Comparison of ENCODE assay signal across 1 cellular context in genomic region chr15:90934256-90934948, GRCh38.
TF ChIP-seq lines count a peak whose summit lies in the region.

No MANE protein-coding gene starts in this region.

TF ChIP-seq in HepG2, 621 proteins besides CTCF, POLR2A, EP300 and RAD21 (continues in another document):
- peak; percentile 16; the same call in 1 of the 2 replicates for TF ChIP-seq FOXK1 (CRISPR knock-in tag; IDR thresholded peaks at IDR 0.05; ENCODE audit: borderline replicate concordance, low read depth)
- no peak for TF ChIP-seq ZNF451 (CRISPR knock-in tag; IDR thresholded peaks at IDR 0.05)
- peak; percentile 67 to 71; a peak in 2 of 4 replicates for TF ChIP-seq HMGXB4 (CRISPR knock-in tag; IDR thresholded peaks at IDR 0.05; ENCODE audit: borderline replicate concordance in 1 of 2, low read depth in 1 of 2)
- peak; percentile 63; the same call in 1 of the 2 replicates for TF ChIP-seq SAP130 (CRISPR knock-in tag; IDR thresholded peaks at IDR 0.05; ENCODE audit: low read depth)
- TF ChIP-seq MYPOP (CRISPR knock-in tag; IDR thresholded peaks at IDR 0.05): 0 out of 2 replicates have a peak, but pooled peaks have one; percentile 9
- no peak for TF ChIP-seq ATF7-NPFF (CRISPR knock-in tag; IDR thresholded peaks at IDR 0.05; ENCODE audit: low read depth)
- no peak for TF ChIP-seq ZNF83 (CRISPR knock-in tag; IDR thresholded peaks at IDR 0.05; ENCODE audit: borderline replicate concordance)
- 0 out of 2 replicates have a peak, but pooled peaks have one; percentile 16 for TF ChIP-seq HDAC2 (CRISPR knock-in tag; IDR thresholded peaks at IDR 0.05)
- TF ChIP-seq PHF21A (CRISPR knock-in tag; IDR thresholded peaks at IDR 0.05): peak; percentile 8; the same call in 1 of the 2 replicates
- TF ChIP-seq ISL2 (CRISPR knock-in tag; IDR thresholded peaks at IDR 0.05): no peak
- no peak for TF ChIP-seq ZNF749 (CRISPR knock-in tag; IDR thresholded peaks at IDR 0.05; ENCODE audit: borderline replicate concordance)
- peak; percentile 8; the same call in 1 of the 2 replicates for TF ChIP-seq ZFP91 (CRISPR knock-in tag; IDR thresholded peaks at IDR 0.05; ENCODE audit: borderline replicate concordance)
- TF ChIP-seq MATR3 (CRISPR knock-in tag; IDR thresholded peaks at IDR 0.05): no peak
- TF ChIP-seq CSRNP1 (CRISPR knock-in tag; IDR thresholded peaks at IDR 0.05): no peak
- TF ChIP-seq ZNF101 (CRISPR knock-in tag; IDR thresholded peaks at IDR 0.05; ENCODE audit: borderline replicate concordance, low read depth): no peak
- TF ChIP-seq LCORL (IDR thresholded peaks at IDR 0.05): no peak
- TF ChIP-seq LCORL (CRISPR knock-in tag; IDR thresholded peaks at IDR 0.05): peak; percentile 66
- peak; percentile 5; the same call in 1 of the 2 replicates for TF ChIP-seq SALL1 (CRISPR knock-in tag; IDR thresholded peaks at IDR 0.05)
- peak; percentile 22; the same call in 1 of the 2 replicates for TF ChIP-seq MAZ (IDR thresholded peaks at IDR 0.05; ENCODE audit: borderline replicate concordance, low read depth, low read length)
- TF ChIP-seq MAZ (CRISPR knock-in tag; IDR thresholded peaks at IDR 0.05; ENCODE audit: low read depth): no peak
- 0 out of 2 replicates have a peak, but pooled peaks have one; percentile 20 for TF ChIP-seq KMT2A (CRISPR knock-in tag; IDR thresholded peaks at IDR 0.05)
- TF ChIP-seq TBX2 (CRISPR knock-in tag; IDR thresholded peaks at IDR 0.05; ENCODE audit: borderline replicate concordance): 0 out of 2 replicates have a peak, but pooled peaks have one; percentile 10
- TF ChIP-seq SP5 (CRISPR knock-in tag; IDR thresholded peaks at IDR 0.05; ENCODE audit: borderline replicate concordance, low read depth): no peak; the same call in 1 of the 2 replicates
- TF ChIP-seq ZNF253 (CRISPR knock-in tag; IDR thresholded peaks at IDR 0.05; ENCODE audit: borderline replicate concordance): no peak
- TF ChIP-seq ATRX (CRISPR knock-in tag; IDR thresholded peaks at IDR 0.05; ENCODE audit: borderline replicate concordance): no peak
- TF ChIP-seq ZBED4 (CRISPR knock-in tag; IDR thresholded peaks at IDR 0.05; ENCODE audit: borderline replicate concordance): 0 out of 2 replicates have a peak, but pooled peaks have one; percentile 32
- peak; percentile 20 for TF ChIP-seq YY1 (IDR thresholded peaks at IDR 0.05; ENCODE audit: insufficient read depth, insufficient replicate concordance, low read depth, low read length)
- TF ChIP-seq AFF4 (CRISPR knock-in tag; IDR thresholded peaks at IDR 0.05): no peak
- 0 out of 2 replicates have a peak, but pooled peaks have one; percentile 10 for TF ChIP-seq ERF (CRISPR knock-in tag; IDR thresholded peaks at IDR 0.05)
- TF ChIP-seq ZEB1 (IDR thresholded peaks at IDR 0.05; ENCODE audit: insufficient replicate concordance, low read depth): peak; percentile 91
- 0 out of 2 replicates have a peak, but pooled peaks have one; percentile 8 for TF ChIP-seq MEIS1 (CRISPR knock-in tag; IDR thresholded peaks at IDR 0.05; ENCODE audit: borderline replicate concordance)
- no peak for TF ChIP-seq HHEX (CRISPR knock-in tag; IDR thresholded peaks at IDR 0.05)
- no peak for TF ChIP-seq TEAD3 (CRISPR knock-in tag; optimal IDR thresholded peaks at IDR 0.05; ENCODE audit: borderline replicate concordance)
- no peak for TF ChIP-seq ZNF639 (CRISPR knock-in tag; conservative IDR thresholded peaks at IDR 0.05)
- TF ChIP-seq ZNF260 (CRISPR knock-in tag; IDR thresholded peaks at IDR 0.05; ENCODE audit: borderline replicate concordance, low read depth): no peak
- TF ChIP-seq TFE3 (CRISPR knock-in tag; IDR thresholded peaks at IDR 0.05): no peak; the same call in 1 of the 2 replicates
- no peak for TF ChIP-seq ZNF264 (CRISPR knock-in tag; IDR thresholded peaks at IDR 0.05)
- 0 out of 2 replicates have a peak, but pooled peaks have one; percentile 57 for TF ChIP-seq NFATC3 (CRISPR knock-in tag; IDR thresholded peaks at IDR 0.05)
- no peak for TF ChIP-seq SOX6 (IDR thresholded peaks at IDR 0.05)
- TF ChIP-seq SOX6 (CRISPR knock-in tag; IDR thresholded peaks at IDR 0.05): 0 out of 2 replicates have a peak, but pooled peaks have one; percentile 2
- no peak for TF ChIP-seq U2AF2 (IDR thresholded peaks at IDR 0.05; ENCODE audit: low read depth, low read length)
- TF ChIP-seq KDM5B (CRISPR knock-in tag; IDR thresholded peaks at IDR 0.05; ENCODE audit: borderline replicate concordance): 0 out of 2 replicates have a peak, but pooled peaks have one; percentile 15
- TF ChIP-seq MED13 (CRISPR knock-in tag; IDR thresholded peaks at IDR 0.05): no peak
- 0 out of 2 replicates have a peak, but pooled peaks have one; percentile 13 for TF ChIP-seq YEATS2 (CRISPR knock-in tag; IDR thresholded peaks at IDR 0.05; ENCODE audit: borderline replicate concordance)
- no peak for TF ChIP-seq HBP1 (CRISPR knock-in tag; IDR thresholded peaks at IDR 0.05; ENCODE audit: low read depth)
